11 cellular contexts compared by ENCODE assay signal in the genomic region with DNA sequence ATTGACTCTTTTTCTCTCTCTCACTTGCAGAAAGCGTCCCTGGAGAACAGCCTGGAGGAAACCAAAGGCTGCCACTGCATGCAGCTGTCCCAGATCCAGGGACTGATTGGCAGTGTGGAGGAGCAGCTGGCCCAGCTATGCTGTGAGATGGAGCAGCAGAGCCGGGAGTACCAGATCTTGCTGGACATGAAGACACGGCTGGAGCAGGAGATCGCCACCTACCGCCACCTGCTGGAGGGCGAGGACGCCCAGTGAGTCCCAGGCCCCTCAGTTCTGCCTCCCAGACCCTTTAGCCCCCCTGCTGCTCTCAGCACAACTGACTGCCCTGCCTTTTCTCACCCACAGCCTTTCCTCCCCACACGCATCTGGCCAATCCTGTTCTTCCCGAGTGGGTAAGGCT. TPM values are rescaled to one million over a fixed set of nuclear protein-coding genes. Genes with fewer than 3 reads are reported as not detected.
A peak's percentile ranks its signal among the peaks of the same experiment; 100 is the strongest.
DNase-seq lines count a peak whose midpoint lies in the region; ATAC-seq, FAIRE-seq and TF ChIP-seq lines count a peak whose summit lies in the region.
"Not testable (repeated sequence)": the region's sequence is repeated elsewhere in the genome, so short reads cannot be mapped to it uniquely, and the experiment has no call there.
"Had no signal": no experiment of that assay in that cellular context is flagged by ENCODE, and none has a peak within 500 bp of the region (broad histone marks: within the 10 kb centered on the region; RNA-seq: fewer than 3 reads in every experiment).

No MANE protein-coding gene starts in this region.

- not testable (repeated sequence) for H3K27me3 ChIP-seq in GM12878 (replicated peaks in 1 of 2; ENCODE audit: control insufficient read depth in 2 of 2, insufficient read depth in 2 of 2, low read length in 1 of 2); ovary; upper lobe of right lung

- not testable (repeated sequence) for TF ChIP-seq RAD21 in GM12878 (IDR thresholded peaks at IDR 0.05; ENCODE audit: insufficient read depth, low read depth, low read length)

- H2AFZ ChIP-seq in GM12878 (ENCODE audit: control insufficient read depth, low read depth, low read length) = not testable (repeated sequence)

- POLR2A ChIA-PET in GM12878 (lab: Charles Lee) = not testable (repeated sequence)

- peak; percentile 31 for DNase-seq in T-helper 9 cell
- peak; percentile 17 for DNase-seq in activated T-cell treated with anti-CD3 and anti-CD28 coated beads for 4 hours
- DNase-seq in GM12878 (ENCODE audit: low read depth, low spot score) = not testable (repeated sequence)
- peak; percentile 76 for DNase-seq in cardiac septum (ENCODE audit: low spot score)
- peak in 4 of 5 donors; percentile 65 to 81 (median 70) for DNase-seq in ovary
- peak in 2 of 3 experiments; percentile 2 to 29 for DNase-seq in stimulated activated CD4-positive, alpha-beta T cell treated with anti-CD3 and anti-CD28 coated beads, TNF-alpha, amount 100 ng/mL, for 24 hours (ENCODE audit: low read depth in 3 of 3)
- DNase-seq in upper lobe of right lung = peak; percentile 68

- RAD21 ChIA-PET in GM12878 (lab: Charles Lee; ENCODE audit: unreplicated experiment) = not testable (repeated sequence)

- TF ChIP-seq POLR2A in GM12878 (IDR thresholded peaks at IDR 0.05; ENCODE audit: low read depth, low read length); ovary (IDR thresholded peaks at IDR 0.05): not testable (repeated sequence)

- in situ Hi-C loops in GM12878 (cut with MboI) = not testable (repeated sequence)

- peak; percentile 64 for ATAC-seq in GM12878
- peak; percentile 34 for ATAC-seq in upper lobe of right lung

- not testable (repeated sequence) for H3K4me2 ChIP-seq in GM12878 (ENCODE audit: control insufficient read depth, insufficient read depth)

- not testable (repeated sequence) for H3K79me2 ChIP-seq in GM12878 (ENCODE audit: control insufficient read depth, insufficient read depth, low read length)

- not testable (repeated sequence) for H4K20me1 ChIP-seq in GM12878 (ENCODE audit: control insufficient read depth, insufficient read depth)

- TF ChIP-seq EP300 in GM12878 (IDR thresholded peaks at IDR 0.05; ENCODE audit: borderline replicate concordance in 1 of 2, control insufficient read depth in 1 of 2, low read depth in 2 of 2, low read length in 2 of 2); ovary (IDR thresholded peaks at IDR 0.05): not testable (repeated sequence)

- CTCF ChIA-PET in GM12878 (lab: Yijun Ruan, JAX) = not testable (repeated sequence)

- not testable (repeated sequence) for FAIRE-seq in GM12878 (lab: Jason Lieb, UNC)

- not testable (repeated sequence) for H3K4me1 ChIP-seq in GM12878 (ENCODE audit: control insufficient read depth, insufficient read depth, low read length); ovary (ENCODE audit: insufficient read depth); upper lobe of right lung

- BruUV-seq in GM12878 (replicated peaks; lab: Mats Ljungman, UMichigan) = not testable (repeated sequence)

- not testable (repeated sequence) for H3K36me3 ChIP-seq in GM12878 (ENCODE audit: control insufficient read depth in 2 of 2, insufficient read depth in 2 of 2, low read length in 1 of 2); ovary; upper lobe of right lung

- intact Hi-C loops in GM12878 (cut with micrococcal nuclease; ENCODE audit: unreplicated experiment); cardiac septum (cut with DNase I); ovary (cut with DNase I); upper lobe of right lung (cut with DNase I): not testable (repeated sequence)

- SMC1A ChIA-PET in GM12878 (lab: Charles Lee; ENCODE audit: uncharacterized antibody, unreplicated experiment) = not testable (repeated sequence)

- H3K27ac ChIP-seq in GM12878 (ENCODE audit: control insufficient read depth, insufficient read depth); ovary; upper lobe of right lung: not testable (repeated sequence)

- 0% methylated on average over 2 of the region's 9 CpGs for WGBS in GM12878 (ENCODE audit: insufficient coverage, insufficient replicate concordance, low lambda C conversion rate, missing lambda C conversion rate)
- 2% methylated on average over 6 of the region's 9 CpGs; no CpG with 5 or more reads in 2 of the 3 donors for WGBS in ovary, 3 donors

- peak; percentile 42 for TF ChIP-seq CTCF in GM12873 (IDR thresholded peaks at IDR 0.05; ENCODE audit: insufficient read depth, low read depth, low read length, missing control alignments)
- TF ChIP-seq CTCF in GM12878 (IDR thresholded peaks at IDR 0.05 in 2 of 3, conservative IDR thresholded peaks at IDR 0.05 in 1 of 3; ENCODE audit: control insufficient read depth in 2 of 3, extremely low read depth in 1 of 3, insufficient read depth in 1 of 3, low read depth in 3 of 3, low read length in 3 of 3); ovary (IDR thresholded peaks at IDR 0.05): not testable (repeated sequence)
- TF ChIP-seq CTCF in upper lobe of right lung (IDR thresholded peaks at IDR 0.05) = peak; percentile 15

- H3K9me3 ChIP-seq in GM12878 (replicated peaks; ENCODE audit: control insufficient read depth, insufficient read depth, low read length); ovary; upper lobe of right lung: not testable (repeated sequence)

- H3K9ac ChIP-seq in GM12878 (ENCODE audit: control insufficient read depth, insufficient read depth, low read length) = not testable (repeated sequence)

- H3K4me3 ChIP-seq in GM12878, ovary, upper lobe of right lung: not testable (repeated sequence)

RNA-seq across cellular contexts. Expression of a gene that starts 34.5 kb away (rescaled TPM):
- total RNA-seq in GM12878 (2013; cell fraction: nucleolus; rRNA removed) = 0.27 TPM in 1 of 2 replicates, not detected in the other
- 1.0 and 1.1 TPM in 2 replicates for total RNA-seq in GM12878 (2014; rRNA removed)
- total RNA-seq in GM12878 (2014; rRNA removed; fragmentation: Illumina TruSeq; extraction: Trizol) = 0.18 and 0.74 TPM in 2 replicates
- total RNA-seq in GM12878 (2021) = 1.1 and 1.3 TPM in 2 replicates
- 0.93 TPM for polyA plus RNA-seq in GM12878 (2011; ENCODE audit: low read depth)
- 0.72 and 1.4 TPM in 2 replicates for polyA plus RNA-seq in GM12878 (2011; rRNA removed)
- polyA plus RNA-seq in GM12878 (2011; cell fraction: cytosol; rRNA removed) = 2.7 and 2.8 TPM in 2 replicates
- 6.4 and 7.0 TPM in 2 replicates for polyA plus RNA-seq in GM12878 (2011; cell fraction: nucleus; rRNA removed)
- 3.1 and 3.3 TPM in 2 replicates for polyA plus RNA-seq in GM12878 (2012)
- polyA plus RNA-seq in GM12878 (2014; fragmentation: Illumina TruSeq; extraction: Trizol) = 1.8 and 2.0 TPM in 2 replicates
- under 1 TPM in 1 of 2 experiments, not detected in 1; 0.18 TPM for polyA plus RNA-seq in GM12878 (2014; fragmentation: Nextera tagmentation; extraction: Ambion mirVana)
- polyA plus RNA-seq in GM12878 (2014; rRNA removed) = 0.82 and 1.2 TPM in 2 replicates
- polyA plus RNA-seq in GM12878 (2016; fragmentation: Nextera tagmentation; extraction: Ambion mirVana) = 1 to 10 TPM; 1.1 to 1.9 TPM
- 1.8 and 1.9 TPM in 2 replicates for polyA minus RNA-seq in GM12878 (2011; rRNA and poly(A)+ RNA removed)
- 0.83 and 1.2 TPM in 2 replicates for polyA minus RNA-seq in GM12878 (2011; cell fraction: cytosol; rRNA and poly(A)+ RNA removed)
- 2.2 and 2.5 TPM in 2 replicates for polyA minus RNA-seq in GM12878 (2011; cell fraction: nucleus; rRNA and poly(A)+ RNA removed)
- total RNA-seq in cardiac septum = not detected
- total RNA-seq in ovary = not detected
- under 1 TPM in 1 of 2 donors, not detected in 1; 0.12 TPM for polyA plus RNA-seq in ovary
- not detected for total RNA-seq in upper lobe of right lung
- total RNA-seq: H7, renal cortical epithelial cell, subcutaneous adipose tissue had no signal
